Comparison of ENCODE assay signal across 27 cellular contexts in genomic region chr4:183078634-183079033, GRCh38.
"Had no signal": no experiment of that assay in that cellular context is flagged by ENCODE, and none has a peak within 500 bp of the region (broad histone marks: within the 10 kb centered on the region; RNA-seq: fewer than 3 reads in every experiment).

No MANE protein-coding gene starts in this region.

- DNase-seq: activated B cell treated with CpG ODN at 0.5 μM for 24 hours; activated CD4-positive, alpha-beta memory T cell treated with anti-CD3 and anti-CD28 coated beads, Interleukin-2, amount 10 ng/mL, durations not matched to agents 7 days and 5 days; activated CD4-positive, alpha-beta T cell treated with anti-CD3 and anti-CD28 coated beads for 1 hour; activated CD4-positive, alpha-beta T cell treated with anti-CD3 and anti-CD28 coated beads, Interleukin-2, amount 10 ng/mL, durations not matched to agents 7 days and 5 days; activated gamma-delta T cell; activated naive CD4-positive, alpha-beta T cell treated with anti-CD3 and anti-CD28 coated beads for 36 hours; activated naive CD8-positive, alpha-beta T cell treated with anti-CD3 and anti-CD28 coated beads for 36 hours; activated T-cell treated with anti-CD3 and anti-CD28 coated beads for 4 hours; activated T-cell treated with anti-CD3 and anti-CD28 coated beads, Interleukin-2, amount 50 U/mL, for 48 hours; central memory CD4-positive, alpha-beta T cell; MV-4-11; NCI-H1092 treated with DMSO at 0.1 percent for 48 hours; NCI-H1417 treated with DMSO at 0.1 percent for 48 hours; NCI-H1694; NCI-H2029; NCI-H2107; NCI-H2171 treated with DMSO at 0.1 percent for 48 hours; NCI-H345; NCI-H510A; NCI-H526 treated with DMSO at 0.1 percent for 48 hours; NK-92 treated with Interleukin-12 subunit alpha and Interleukin-12 subunit beta, amount 100 ng/mL, for 24 hours; SHP77 treated with DMSO at 0.1 percent for 48 hours; T-helper 17 cell; T-helper 9 cell had no signal

- H3K4me1 ChIP-seq: breast epithelium had no signal

- H3K9ac ChIP-seq: KMS-11 had no signal

- ATAC-seq: activated T-helper 17 cell treated with anti-CD3 and anti-CD28 coated beads, Interleukin-2, amount 50 U/mL, for 72 hours; T-helper 17 cell had no signal

- H3K4me2 ChIP-seq: KMS-11 had no signal

- H3K27ac ChIP-seq: breast epithelium, KMS-11 had no signal

- H3K36me3 ChIP-seq: breast epithelium had no signal

- H3K4me3 ChIP-seq: breast epithelium had no signal

- H3K27me3 ChIP-seq: breast epithelium had no signal

- H3K9me3 ChIP-seq: breast epithelium had no signal
